In the genomic region with DNA sequence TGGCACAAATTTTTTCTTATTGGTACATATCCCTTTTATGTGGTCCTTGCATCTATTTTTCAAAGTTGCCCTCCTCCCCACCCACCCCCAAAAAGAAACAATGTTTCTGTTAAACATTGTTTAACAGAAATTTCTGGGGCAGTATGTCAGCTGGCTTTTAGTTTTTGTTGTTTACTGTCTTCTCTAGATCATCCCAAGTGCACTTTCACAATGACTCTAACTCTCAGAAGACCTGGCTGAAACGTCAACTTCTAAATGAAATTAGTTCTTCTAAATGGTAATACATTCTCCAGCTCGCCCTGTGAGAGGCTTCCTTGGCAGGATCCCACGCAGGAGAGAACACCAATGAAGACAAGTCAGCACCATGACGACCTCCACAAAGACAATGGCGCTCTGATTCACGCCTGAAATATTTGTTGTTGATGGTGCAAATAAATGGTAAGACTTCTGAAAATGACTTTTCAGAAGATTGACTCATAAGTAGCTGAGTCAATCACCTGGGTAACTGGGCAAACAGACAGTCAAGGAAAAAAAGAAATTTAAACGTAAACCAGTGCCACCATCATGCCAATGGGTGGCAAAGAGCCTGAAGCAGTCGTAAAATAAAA, we compare ENCODE assay signal across 8 cellular contexts.
DNase-seq lines count a peak whose midpoint lies in the region; ATAC-seq and TF ChIP-seq lines count a peak whose summit lies in the region.

No MANE protein-coding gene starts in this region.

- POLR2A ChIA-PET in GM10248 (lab: Yijun Ruan, JAX), result no interaction called here

- peak; percentile 86 for ATAC-seq in GM21825 (IDR thresholded peaks at IDR 0.05; ENCODE audit: unreplicated experiment)

- DNase-seq in GM10248 (ENCODE audit: extremely low spot score) (peak; percentile 42), HT1080 (ENCODE audit: low read depth) (peak; percentile 98), glomerular endothelial cell (ENCODE audit: extremely low read depth, low read depth, low spot score) (peak; percentile 78), ecto neural progenitor cell (ENCODE audit: low spot score) (no peak), MV-4-11 (lab: John Stamatoyannopoulos, UW) (no peak), epidermal melanocyte (ENCODE audit: insufficient read length, low spot score) (no peak), UCSD-AML1 (lab: John Stamatoyannopoulos, UW; ENCODE audit: unreplicated experiment) (no peak)

- CTCF ChIA-PET in GM10248 (lab: Yijun Ruan, JAX), result interaction anchor here (1.0 to 1.5 kb wide), 2 partner anchors 16 to 17 kb away, joined by 3 to 4 read pairs; no protein-coding TSS in a partner anchor

- TF ChIP-seq CTCF in GM10248 (IDR thresholded peaks at IDR 0.05; ENCODE audit: control extremely low read depth, extremely low read depth, low read depth, missing control alignments), result no peak

Comparison
In these comparisons a context has a peak if more than half of its experiments do, and no peak if none do; other contexts are left out.
1. DNase-seq: peak in GM10248 (single experiment), HT1080 (single experiment) and glomerular endothelial cell (single experiment); none in ecto neural progenitor cell (single experiment), MV-4-11 (single experiment), epidermal melanocyte (single experiment) and UCSD-AML1 (single experiment).